Comparison of ENCODE assay signal across 8 cellular contexts in the genomic region with DNA sequence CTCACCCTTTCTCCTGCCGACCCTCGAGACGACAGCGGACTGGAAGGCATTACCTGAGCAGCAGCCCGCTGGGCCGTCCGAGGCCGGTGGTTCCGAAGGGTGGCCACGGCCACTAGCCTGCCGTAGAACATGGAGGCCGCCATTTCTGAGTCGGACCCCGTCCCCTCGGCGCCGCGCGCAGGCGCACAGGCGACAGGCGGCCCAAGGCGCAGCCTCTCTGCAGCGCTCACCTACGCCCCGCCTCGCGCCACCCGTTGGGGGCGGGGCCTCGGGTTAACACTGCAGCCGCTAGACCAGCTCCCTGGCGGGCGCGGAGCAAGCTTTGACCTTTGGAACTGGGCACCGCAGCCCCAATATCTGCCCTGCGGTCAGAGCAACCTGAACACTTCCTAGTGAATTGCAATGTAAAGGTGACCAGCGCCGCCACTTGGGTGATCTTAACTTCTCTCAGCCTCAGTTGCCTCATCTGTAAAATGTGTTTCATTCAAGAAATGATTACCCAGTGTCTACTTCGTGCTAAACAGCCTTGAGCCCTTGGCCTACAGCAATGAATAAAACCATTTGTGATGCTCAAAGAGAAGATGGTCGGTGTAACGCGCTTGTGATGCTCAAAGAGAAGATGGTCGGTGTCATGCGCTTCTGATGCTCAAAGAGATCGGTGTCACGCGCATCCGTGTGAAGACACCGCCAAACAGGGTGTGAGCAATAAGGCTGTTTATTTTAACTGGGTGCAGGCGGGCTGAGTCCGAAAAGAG. TPM values are rescaled to one million over a fixed set of nuclear protein-coding genes. Genes with fewer than 3 reads are reported as not detected.
A peak's percentile ranks its signal among the peaks of the same experiment; 100 is the strongest.
DNase-seq lines count a peak whose midpoint lies in the region; ATAC-seq and TF ChIP-seq lines count a peak whose summit lies in the region.

A gene (minus strand): TSS at position 147 of the 755 bp plus-strand sequence. CDS start 4 bp downstream, at position 143.

- CTCF ChIA-PET in CD8-positive, alpha-beta memory T cell (lab: Charles Lee), result no interaction called here

- POLR2A ChIA-PET in CD8-positive, alpha-beta memory T cell (lab: Charles Lee), result no interaction called here

- no peak for TF ChIP-seq CTCF in HL-60 (IDR thresholded peaks at IDR 0.05; ENCODE audit: insufficient read depth, low read length)

- H3K36me3 ChIP-seq in CD8-positive, alpha-beta memory T cell (ENCODE audit: insufficient read depth, low read length), result no peaks in the 10 kb centered on the region

- H3K27me3 Mint-ChIP-seq in CD8-positive, alpha-beta memory T cell, result no peaks in the 10 kb centered on the region

- no peaks in the 10 kb centered on the region for H3K27me3 ChIP-seq in CD8-positive, alpha-beta memory T cell (ENCODE audit: insufficient read depth, low read length, poor library complexity, severe bottlenecking)
- H3K27me3 ChIP-seq in HL-60 (ENCODE audit: insufficient read depth, poor library complexity, severe bottlenecking), result no peaks in the 10 kb centered on the region

- H3K4me1 ChIP-seq in CD8-positive, alpha-beta memory T cell (ENCODE audit: insufficient read depth, low read length), result peaks cover 16% of the 10 kb centered on the region

- peak; percentile 99 for ATAC-seq in GM19463 (IDR thresholded peaks at IDR 0.05; ENCODE audit: unreplicated experiment)

- H3K27ac Mint-ChIP-seq in CD8-positive, alpha-beta memory T cell, result peak within 1 kb of the TSS; percentile 56 to 95 (median 92)

- no peaks in the 10 kb centered on the region for H3K9me3 Mint-ChIP-seq in CD8-positive, alpha-beta memory T cell

- H3K9me3 ChIP-seq in CD8-positive, alpha-beta memory T cell (ENCODE audit: low read length), result no peaks in the 10 kb centered on the region

- H3K4me3 Mint-ChIP-seq in CD8-positive, alpha-beta memory T cell, result peak within 1 kb of the TSS; percentile 94 to 99 (median 97)

- H3K4me3 ChIP-seq in CD8-positive, alpha-beta memory T cell (ENCODE audit: low read length), result peak within 1 kb of the TSS; percentile 94
- H3K4me3 ChIP-seq in HL-60 (replicated peaks; ENCODE audit: insufficient read depth, low read length), result peak within 1 kb of the TSS; percentile 97

- DNase-seq in CD8-positive, alpha-beta memory T cell, result peak; percentile 81 to 90 (median 85)
- DNase-seq in HL-60 (ENCODE audit: low read depth in 1 of 2, low spot score in 1 of 2) (peak; percentile 66 to 92), NK-92 (lab: John Stamatoyannopoulos, UW; ENCODE audit: unreplicated experiment) (peak; percentile 32), lung microvascular endothelial cell (ENCODE audit: low read depth in 2 of 2) (peak; percentile 91 to 92)
- DNase-seq in activated CD8-positive, alpha-beta memory T cell treated with anti-CD3 and anti-CD28 coated beads for 1 hour (ENCODE audit: extremely low read depth in 1 of 2, low read depth in 1 of 2), result peak; percentile 68 to 86
- DNase-seq in effector CD4-positive, alpha-beta T cell, result peak; percentile 83
- DNase-seq in stimulated activated CD4-positive, alpha-beta T cell treated with anti-CD3 and anti-CD28 coated beads, TNF-alpha, amount 100 ng/mL, for 4 hours (ENCODE audit: low read depth in 3 of 3), result peak; percentile 78 to 88 (median 85)

- H3K36me3 Mint-ChIP-seq in CD8-positive, alpha-beta memory T cell, result peaks cover 0 to 19% (median 2%) of the 10 kb centered on the region in 3 donors

- peak within 1 kb of the TSS; percentile 73 for H3K27ac ChIP-seq in CD8-positive, alpha-beta memory T cell (ENCODE audit: low read depth, low read length)
- peak within 1 kb of the TSS; percentile 75 for H3K27ac ChIP-seq in HL-60 (replicated peaks)

- peaks cover 33 to 49% (median 45%) of the 10 kb centered on the region in 3 donors for H3K4me1 Mint-ChIP-seq in CD8-positive, alpha-beta memory T cell

RNA-seq across cellular contexts. Expression of the gene that starts here (rescaled TPM):
- 10 to 100 TPM; 49.8 to 52.3 TPM for total RNA-seq in CD8-positive, alpha-beta memory T cell
- 33.4 TPM for polyA plus RNA-seq in CD8-positive, alpha-beta memory T cell
- total RNA-seq in lung microvascular endothelial cell, result 25.7 and 29.2 TPM in 2 replicates

Comparison
In these comparisons a context has a peak if more than half of its experiments do, and no peak if none do; other contexts are left out.
1. Peak in every context shown above with its lines: DNase-seq, ATAC-seq, H3K4me3 ChIP-seq and H3K27ac ChIP-seq.
2. DNase-seq: peak in every context shown above with its lines; median percentile 92 in lung microvascular endothelial cell; 85 in CD8-positive, alpha-beta memory T cell; 85 in stimulated activated CD4-positive, alpha-beta T cell treated with anti-CD3 and anti-CD28 coated beads, TNF-alpha, amount 100 ng/mL, for 4 hours; 83 in effector CD4-positive, alpha-beta T cell; 79 in HL-60; 77 in activated CD8-positive, alpha-beta memory T cell treated with anti-CD3 and anti-CD28 coated beads for 1 hour; 32 in NK-92.